In the genomic region with DNA sequence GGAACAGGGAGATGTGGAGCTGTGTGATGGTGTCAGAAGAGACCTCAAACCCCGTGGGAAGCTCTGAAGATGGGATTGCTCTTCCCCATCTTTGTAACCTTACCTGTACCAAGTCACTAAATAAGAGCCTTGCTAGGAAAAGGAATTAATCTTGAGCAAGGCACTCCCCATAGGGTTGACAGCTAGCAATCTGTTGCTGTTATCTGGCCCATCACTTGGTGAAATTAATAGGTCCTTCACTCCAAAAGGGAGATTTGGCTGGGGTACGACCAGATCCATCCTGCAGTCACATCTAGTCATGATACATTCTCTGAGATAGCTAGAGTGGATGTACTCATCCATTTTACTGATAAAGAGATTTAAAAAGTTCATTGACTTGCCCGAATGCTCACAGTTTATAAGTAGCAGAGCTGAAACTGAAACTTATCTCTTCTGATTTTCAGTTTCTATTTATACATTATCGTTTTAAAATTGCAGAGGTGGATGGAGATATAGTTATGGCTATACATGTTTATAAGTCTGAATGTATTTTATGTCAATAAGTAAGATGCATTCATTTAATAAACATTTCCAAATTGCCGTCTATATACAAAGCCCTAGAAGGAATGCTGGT, we compare ENCODE assay signal across 14 cellular contexts.
A peak's percentile ranks its signal among the peaks of the same experiment; 100 is the strongest.
DNase-seq lines count a peak whose midpoint lies in the region; ATAC-seq and TF ChIP-seq lines count a peak whose summit lies in the region.
"Had no signal": no experiment of that assay in that cellular context is flagged by ENCODE, and none has a peak within 500 bp of the region (broad histone marks: within the 10 kb centered on the region; RNA-seq: fewer than 3 reads in every experiment).

No MANE protein-coding gene starts in this region.

- no peak overlapping the region for H3K4me3 ChIP-seq in foreskin fibroblast (ENCODE audit: low read depth in 1 of 2, low read length in 2 of 2)
- H3K4me3 ChIP-seq: PC-9, psoas muscle had no signal

- no peak for TF ChIP-seq CTCF in foreskin fibroblast (IDR thresholded peaks at IDR 0.05; ENCODE audit: low read depth, low read length)

- H3K9me3 Mint-ChIP-seq in activated T-helper 17 cell treated with anti-CD3 and anti-CD28 coated beads, Interleukin-2, amount 50 U/mL, for 72 hours = no peaks in the 10 kb centered on the region
- no peaks in the 10 kb centered on the region for H3K9me3 Mint-ChIP-seq in naive thymus-derived CD8-positive, alpha-beta T cell
- H3K9me3 Mint-ChIP-seq: stimulated activated naive CD8-positive, alpha-beta T cell treated with anti-CD3 and anti-CD28 coated beads, Interleukin-15, amount 100 ng/mL, for 72 hours had no signal

- H3K36me3 Mint-ChIP-seq in activated T-helper 17 cell treated with anti-CD3 and anti-CD28 coated beads, Interleukin-2, amount 50 U/mL, for 72 hours (ENCODE audit: low read depth) = no peaks in the 10 kb centered on the region
- no peaks in the 10 kb centered on the region for H3K36me3 Mint-ChIP-seq in naive thymus-derived CD8-positive, alpha-beta T cell

- POLR2A ChIA-PET in naive thymus-derived CD8-positive, alpha-beta T cell (lab: Charles Lee) = no interaction called here

- H3K27me3 Mint-ChIP-seq in activated T-helper 17 cell treated with anti-CD3 and anti-CD28 coated beads, Interleukin-2, amount 50 U/mL, for 72 hours = peaks cover 3% of the 10 kb centered on the region
- H3K27me3 Mint-ChIP-seq in naive thymus-derived CD8-positive, alpha-beta T cell = peaks cover 0 to 18% (median 5%) of the 10 kb centered on the region in 5 donors

- ATAC-seq in GM18868 (IDR thresholded peaks at IDR 0.05; ENCODE audit: unreplicated experiment) = peak; percentile 59
- peak; percentile 88 for ATAC-seq in GM21381 (IDR thresholded peaks at IDR 0.05; ENCODE audit: unreplicated experiment)
- peak; percentile 87 for ATAC-seq in HG02981 (IDR thresholded peaks at IDR 0.05; ENCODE audit: unreplicated experiment)
- peak; percentile 42 for ATAC-seq in activated T-helper 17 cell treated with anti-CD3 and anti-CD28 coated beads, Interleukin-2, amount 50 U/mL, for 72 hours (replicated peaks)
- ATAC-seq in HG03095 (IDR thresholded peaks at IDR 0.05; ENCODE audit: unreplicated experiment) = no peak
- ATAC-seq in naive thymus-derived CD8-positive, alpha-beta T cell = no peak
- ATAC-seq: psoas muscle; stimulated activated naive CD8-positive, alpha-beta T cell treated with anti-CD3 and anti-CD28 coated beads, Interleukin-15, amount 100 ng/mL, for 72 hours had no signal

- no peak for DNase-seq in foreskin fibroblast
- DNase-seq in naive thymus-derived CD8-positive, alpha-beta T cell = no peak
- DNase-seq: DMS 273 treated with DMSO at 0.1 percent for 48 hours; NCI-H2171; PC-9; psoas muscle; stimulated activated CD4-positive, alpha-beta T cell treated with anti-CD3 and anti-CD28 coated beads, Interleukin-4, amount 100 ng/mL, for 1 hour; stimulated activated naive CD8-positive, alpha-beta T cell treated with anti-CD3 and anti-CD28 coated beads, Interleukin-15, amount 100 ng/mL, for 72 hours; T-helper 9 cell had no signal

- H3K4me3 Mint-ChIP-seq in activated T-helper 17 cell treated with anti-CD3 and anti-CD28 coated beads, Interleukin-2, amount 50 U/mL, for 72 hours = peak overlapping the region; percentile 2
- H3K4me3 Mint-ChIP-seq in naive thymus-derived CD8-positive, alpha-beta T cell = no peak overlapping the region
- H3K4me3 Mint-ChIP-seq: stimulated activated naive CD8-positive, alpha-beta T cell treated with anti-CD3 and anti-CD28 coated beads, Interleukin-15, amount 100 ng/mL, for 72 hours had no signal

- H3K27ac Mint-ChIP-seq in activated T-helper 17 cell treated with anti-CD3 and anti-CD28 coated beads, Interleukin-2, amount 50 U/mL, for 72 hours = peak overlapping the region; percentile 1
- H3K27ac Mint-ChIP-seq in naive thymus-derived CD8-positive, alpha-beta T cell = no peak overlapping the region
- H3K27ac Mint-ChIP-seq: stimulated activated naive CD8-positive, alpha-beta T cell treated with anti-CD3 and anti-CD28 coated beads, Interleukin-15, amount 100 ng/mL, for 72 hours had no signal

- peaks cover 7% of the 10 kb centered on the region for H3K4me1 Mint-ChIP-seq in activated T-helper 17 cell treated with anti-CD3 and anti-CD28 coated beads, Interleukin-2, amount 50 U/mL, for 72 hours
- H3K4me1 Mint-ChIP-seq in naive thymus-derived CD8-positive, alpha-beta T cell = peaks cover 0 to 7% (median under 1%) of the 10 kb centered on the region in 4 donors

Comparison
In these comparisons a context has a peak if more than half of its experiments do, and no peak if none do; other contexts are left out.
1. ATAC-seq: peak in GM18868 (single experiment), GM21381 (single experiment), HG02981 (single experiment) and activated T-helper 17 cell treated with anti-CD3 and anti-CD28 coated beads, Interleukin-2, amount 50 U/mL, for 72 hours (single experiment); none in HG03095 (single experiment) and naive thymus-derived CD8-positive, alpha-beta T cell (0 of 2).